In the genomic region with DNA sequence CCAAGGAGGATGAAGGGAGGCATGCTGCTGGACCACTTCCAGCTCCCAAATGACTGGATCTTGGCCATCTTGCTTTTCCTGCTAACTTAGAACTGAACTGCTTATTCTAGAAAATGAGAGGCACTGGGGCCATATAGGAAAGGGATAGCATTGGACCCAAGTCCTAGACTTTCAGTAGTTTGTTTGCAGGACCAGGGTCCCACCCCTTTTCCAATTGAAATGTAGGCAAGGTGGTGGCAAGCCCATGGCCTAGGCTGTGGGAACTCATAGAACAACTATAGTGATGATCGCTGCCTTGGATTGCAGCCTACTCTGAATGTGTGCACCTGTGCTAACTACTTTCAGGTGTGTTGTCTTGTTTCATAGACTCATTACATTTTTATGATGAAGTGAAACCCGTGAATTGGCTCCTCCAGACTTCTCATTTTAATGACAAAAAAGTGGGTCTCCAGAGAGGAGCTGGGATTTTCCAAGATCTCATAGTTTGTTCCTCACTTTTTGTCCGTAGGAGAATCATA, we compare ENCODE assay signal across 15 cellular contexts. TPM values are rescaled to one million over a fixed set of nuclear protein-coding genes. Genes with fewer than 3 reads are reported as not detected.
DNase-seq lines count a peak whose midpoint lies in the region; ATAC-seq and TF ChIP-seq lines count a peak whose summit lies in the region.
"Had no signal": no experiment of that assay in that cellular context is flagged by ENCODE, and none has a peak within 500 bp of the region (broad histone marks: within the 10 kb centered on the region; RNA-seq: fewer than 3 reads in every experiment).

No MANE protein-coding gene starts in this region.

- H3K36me3 ChIP-seq in ACC112 (ENCODE audit: insufficient read depth, low read length) = peaks cover 61% of the 10 kb centered on the region
- peaks cover 43% of the 10 kb centered on the region for H3K36me3 ChIP-seq in CD8-positive, alpha-beta T cell (ENCODE audit: insufficient read depth, low read length)
- peaks cover 3 to 38% (median 15%) of the 10 kb centered on the region in 3 experiments for H3K36me3 ChIP-seq in naive thymus-derived CD4-positive, alpha-beta T cell (ENCODE audit: control insufficient read depth in 2 of 3, insufficient read depth in 3 of 3, low read length in 3 of 3)

- H3K27me3 Mint-ChIP-seq in CD8-positive, alpha-beta T cell (ENCODE audit: low read depth) = no peaks in the 10 kb centered on the region
- H3K27me3 Mint-ChIP-seq in activated CD8-positive, alpha-beta T cell treated with anti-CD3 and anti-CD28 coated beads, Interleukin-2, amount 10 ng/mL, durations not matched to agents 7 days and 5 days (ENCODE audit: low read depth) = no peaks in the 10 kb centered on the region
- H3K27me3 Mint-ChIP-seq in naive thymus-derived CD4-positive, alpha-beta T cell = no peaks in the 10 kb centered on the region

- no peak for DNase-seq in CD8-positive, alpha-beta T cell
- no peak for DNase-seq in activated CD8-positive, alpha-beta T cell treated with anti-CD3 and anti-CD28 coated beads, Interleukin-2, amount 10 ng/mL, durations not matched to agents 7 days and 5 days
- DNase-seq in naive thymus-derived CD4-positive, alpha-beta T cell = no peak
- DNase-seq in COLO668 (lab: John Stamatoyannopoulos, UW; ENCODE audit: unreplicated experiment) = no peak
- DNase-seq in DMS 273 (lab: John Stamatoyannopoulos, UW; ENCODE audit: unreplicated experiment) = no peak
- DNase-seq in HuH-7.5 (ENCODE audit: low spot score) = no peak
- DNase-seq: amygdala; NCI-H1105; NCI-H526; stimulated activated CD4-positive, alpha-beta T cell treated with anti-CD3 and anti-CD28 coated beads, Interleukin-4, amount 100 ng/mL, for 1 hour; stomach had no signal

- intact Hi-C loops in CD8-positive, alpha-beta T cell (cut with DNase I, micrococcal nuclease) = loop anchor here in 1 of 2 experiments (2.0 kb wide), 1 partner anchor 14 kb away; no protein-coding TSS in a partner anchor
- intact Hi-C loops in naive thymus-derived CD4-positive, alpha-beta T cell (cut with micrococcal nuclease) = loop anchor here (5.0 kb wide), 1 partner anchor 876 kb away; the partner anchor contains the start of gene STT3B (in 2 of the 2)

- H3K9me3 ChIP-seq in CD8-positive, alpha-beta T cell (ENCODE audit: low read length) = no peaks in the 10 kb centered on the region
- no peaks in the 10 kb centered on the region for H3K9me3 ChIP-seq in naive thymus-derived CD4-positive, alpha-beta T cell (ENCODE audit: control insufficient read depth in 2 of 3, low read length in 3 of 3)
- H3K9me3 ChIP-seq: SJSA1, stomach had no signal

- no peak overlapping the region for H3K4me3 ChIP-seq in ACC112 (ENCODE audit: low read depth, low read length)
- H3K4me3 ChIP-seq in CD8-positive, alpha-beta T cell (ENCODE audit: low read depth, low read length) = peak overlapping the region; percentile 6
- peak overlapping the region; percentile 2 for H3K4me3 ChIP-seq in naive thymus-derived CD4-positive, alpha-beta T cell (ENCODE audit: low read length)
- H3K4me3 ChIP-seq: SJSA1, stomach had no signal

- no peak for ATAC-seq in CD8-positive, alpha-beta T cell
- ATAC-seq in activated CD8-positive, alpha-beta T cell treated with anti-CD3 and anti-CD28 coated beads, Interleukin-2, amount 10 ng/mL, durations not matched to agents 7 days and 5 days = no peak
- no peak for ATAC-seq in naive thymus-derived CD4-positive, alpha-beta T cell
- no peak for ATAC-seq in HG02840 (IDR thresholded peaks at IDR 0.05; ENCODE audit: low FRiP score, unreplicated experiment)

- POLR2A ChIA-PET in CD8-positive, alpha-beta T cell (lab: Charles Lee) = interaction anchor here (1.6 to 7.2 kb wide), 9 partner anchors 11 to 49 kb away, joined by 7 to 117 read pairs (median 39); partner anchors contain the start of gene TGFBR2
- POLR2A ChIA-PET in activated CD8-positive, alpha-beta T cell treated with anti-CD3 and anti-CD28 coated beads, Interleukin-2, amount 10 ng/mL, durations not matched to agents 7 days and 5 days (lab: Charles Lee) = interaction anchor here (1.0 to 4.7 kb wide), 6 partner anchors 9 to 50 kb away, joined by 5 to 26 read pairs (median 11); partner anchors contain the start of gene TGFBR2
- POLR2A ChIA-PET in naive thymus-derived CD4-positive, alpha-beta T cell (lab: Charles Lee) = interaction anchor here (1.0 to 33.4 kb wide), 9 partner anchors 11 to 43 kb away, joined by 3 to 853 read pairs (median 12); partner anchors contain the start of gene TGFBR2

- peak overlapping the region; percentile 91 for H3K27ac ChIP-seq in ACC112 (ENCODE audit: low read depth, low read length)
- H3K27ac ChIP-seq in CD8-positive, alpha-beta T cell (ENCODE audit: low read depth, low read length) = peak overlapping the region; percentile 78
- H3K27ac ChIP-seq in naive thymus-derived CD4-positive, alpha-beta T cell (ENCODE audit: low read depth, low read length) = peak overlapping the region; percentile 84
- H3K27ac ChIP-seq: parathyroid adenoma had no signal

- no peaks in the 10 kb centered on the region for H3K9me3 Mint-ChIP-seq in CD8-positive, alpha-beta T cell
- no peaks in the 10 kb centered on the region for H3K9me3 Mint-ChIP-seq in activated CD8-positive, alpha-beta T cell treated with anti-CD3 and anti-CD28 coated beads, Interleukin-2, amount 10 ng/mL, durations not matched to agents 7 days and 5 days (ENCODE audit: insufficient read depth)
- H3K9me3 Mint-ChIP-seq in naive thymus-derived CD4-positive, alpha-beta T cell = peaks cover 0 to 3% (median 0%) of the 10 kb centered on the region in 11 donors

- peaks cover 73% of the 10 kb centered on the region for H3K4me1 ChIP-seq in ACC112 (ENCODE audit: control insufficient read depth, insufficient read depth, low read length, unreplicated experiment)
- H3K4me1 ChIP-seq in CD8-positive, alpha-beta T cell (ENCODE audit: insufficient read depth, low read length) = peaks cover 99% of the 10 kb centered on the region
- peaks cover 89 to 98% of the 10 kb centered on the region in 2 donors for H3K4me1 ChIP-seq in naive thymus-derived CD4-positive, alpha-beta T cell (ENCODE audit: control insufficient read depth in 2 of 2, insufficient read depth in 2 of 2, low read length in 2 of 2)
- H3K4me1 ChIP-seq: parathyroid adenoma had no signal

- TF ChIP-seq CTCF in CD8-positive, alpha-beta T cell (IDR thresholded peaks at IDR 0.05) = no peak

- peaks cover 66% of the 10 kb centered on the region for H3K79me2 ChIP-seq in ACC112 (ENCODE audit: control insufficient read depth, insufficient read depth, low read length, unreplicated experiment)
- H3K79me2 ChIP-seq: parathyroid adenoma had no signal

- H3K4me3 Mint-ChIP-seq in CD8-positive, alpha-beta T cell = peak overlapping the region; percentile 35
- peak overlapping the region; percentile 26 for H3K4me3 Mint-ChIP-seq in activated CD8-positive, alpha-beta T cell treated with anti-CD3 and anti-CD28 coated beads, Interleukin-2, amount 10 ng/mL, durations not matched to agents 7 days and 5 days
- H3K4me3 Mint-ChIP-seq in naive thymus-derived CD4-positive, alpha-beta T cell = peak overlapping the region; percentile 10 to 88 (median 77)

- CTCF ChIA-PET in CD8-positive, alpha-beta T cell (lab: Charles Lee) = interaction anchor here (0.7 to 2.9 kb wide), 6 partner anchors 10 to 36 kb away, joined by 3 to 22 read pairs (median 4); no protein-coding TSS in a partner anchor
- CTCF ChIA-PET in activated CD8-positive, alpha-beta T cell treated with anti-CD3 and anti-CD28 coated beads, Interleukin-2, amount 10 ng/mL, durations not matched to agents 7 days and 5 days (lab: Charles Lee) = interaction anchor here (1.7 to 4.1 kb wide), 4 partner anchors 10 to 458 kb away, joined by 7 to 18 read pairs (median 9); no protein-coding TSS in a partner anchor
- CTCF ChIA-PET in naive thymus-derived CD4-positive, alpha-beta T cell (lab: Charles Lee) = interaction anchor here (1.3 to 1.6 kb wide), 3 partner anchors 11 to 49 kb away, joined by 4 to 5 read pairs (median 4); no protein-coding TSS in a partner anchor

- H3K27me3 ChIP-seq in ACC112 (ENCODE audit: insufficient read depth, low read length) = no peaks in the 10 kb centered on the region
- no peaks in the 10 kb centered on the region for H3K27me3 ChIP-seq in CD8-positive, alpha-beta T cell (ENCODE audit: insufficient read depth, low read length)
- H3K27me3 ChIP-seq in naive thymus-derived CD4-positive, alpha-beta T cell (ENCODE audit: control insufficient read depth in 2 of 2, insufficient read depth in 2 of 2, low read length in 2 of 2) = no peaks in the 10 kb centered on the region
- H3K27me3 ChIP-seq: SJSA1, stomach had no signal

- H3K4me1 Mint-ChIP-seq in CD8-positive, alpha-beta T cell (ENCODE audit: low read depth) = peaks cover 99% of the 10 kb centered on the region
- H3K4me1 Mint-ChIP-seq in activated CD8-positive, alpha-beta T cell treated with anti-CD3 and anti-CD28 coated beads, Interleukin-2, amount 10 ng/mL, durations not matched to agents 7 days and 5 days (ENCODE audit: low read depth) = peaks cover 99% of the 10 kb centered on the region
- H3K4me1 Mint-ChIP-seq in naive thymus-derived CD4-positive, alpha-beta T cell = peaks cover 63 to 100% (median 92%) of the 10 kb centered on the region in 7 donors

- peaks cover 86% of the 10 kb centered on the region for H3K36me3 Mint-ChIP-seq in CD8-positive, alpha-beta T cell
- H3K36me3 Mint-ChIP-seq in activated CD8-positive, alpha-beta T cell treated with anti-CD3 and anti-CD28 coated beads, Interleukin-2, amount 10 ng/mL, durations not matched to agents 7 days and 5 days (ENCODE audit: low read depth) = peaks cover 90% of the 10 kb centered on the region
- peaks cover 33 to 73% (median 70%) of the 10 kb centered on the region in 5 donors for H3K36me3 Mint-ChIP-seq in naive thymus-derived CD4-positive, alpha-beta T cell

- H3K27ac Mint-ChIP-seq in CD8-positive, alpha-beta T cell = peak overlapping the region; percentile 98
- peak overlapping the region; percentile 93 for H3K27ac Mint-ChIP-seq in activated CD8-positive, alpha-beta T cell treated with anti-CD3 and anti-CD28 coated beads, Interleukin-2, amount 10 ng/mL, durations not matched to agents 7 days and 5 days
- peak overlapping the region; percentile 91 to 99 (median 97) for H3K27ac Mint-ChIP-seq in naive thymus-derived CD4-positive, alpha-beta T cell

- H2AFZ ChIP-seq in ACC112 (ENCODE audit: low read length, unreplicated experiment) = no peak overlapping the region
- H2AFZ ChIP-seq: parathyroid adenoma had no signal

RNA-seq across cellular contexts. Expression of gene TGFBR2, which starts 50.3 kb away (rescaled TPM):
- 100 to 1,000 TPM; 191 to 197 TPM for total RNA-seq in CD8-positive, alpha-beta T cell
- 10 to 100 TPM; 62.7 to 64.5 TPM for total RNA-seq in activated CD8-positive, alpha-beta T cell treated with anti-CD3 and anti-CD28 coated beads, Interleukin-2, amount 10 ng/mL, durations not matched to agents 7 days and 5 days
- 100 to 1,000 TPM in 4 of 5 experiments, 10 to 100 TPM in 1; 63.0 to 171 (median 155) TPM for total RNA-seq in naive thymus-derived CD4-positive, alpha-beta T cell
- 100 to 1,000 TPM; 150 to 263 TPM for polyA plus RNA-seq in naive thymus-derived CD4-positive, alpha-beta T cell

Comparison
In these comparisons a context has a peak if more than half of its experiments do, and no peak if none do; other contexts are left out.
1. H3K4me3 Mint-ChIP-seq: peak in every context shown above with its lines; median percentile 77 in naive thymus-derived CD4-positive, alpha-beta T cell; 35 in CD8-positive, alpha-beta T cell; 26 in activated CD8-positive, alpha-beta T cell treated with anti-CD3 and anti-CD28 coated beads, Interleukin-2, amount 10 ng/mL, durations not matched to agents 7 days and 5 days.